9 cellular contexts compared by ENCODE assay signal in genomic region chr10:89342219-89342966, GRCh38. TPM values are rescaled to one million over a fixed set of nuclear protein-coding genes. Genes with fewer than 3 reads are reported as not detected.
A peak's percentile ranks its signal among the peaks of the same experiment; 100 is the strongest.
DNase-seq lines count a peak whose midpoint lies in the region; ATAC-seq, FAIRE-seq and TF ChIP-seq lines count a peak whose summit lies in the region.
"Had no signal": no experiment of that assay in that cellular context is flagged by ENCODE, and none has a peak within 500 bp of the region (broad histone marks: within the 10 kb centered on the region; RNA-seq: fewer than 3 reads in every experiment).

No MANE protein-coding gene starts in this region.

- 74% methylated on average over 3 of the region's 3 CpGs for WGBS in HepG2 (ENCODE audit: low lambda C conversion rate)

- H3K36me3 ChIP-seq in HepG2 (replicated peaks in 1 of 2; ENCODE audit: control insufficient read depth in 1 of 2, insufficient read depth in 2 of 2, low read length in 2 of 2): 0 out of 5 replicates have a peak, but pooled peaks cover 0 to 3% of the 10 kb centered on the region in 2 experiments

- TF ChIP-seq CTCF in HepG2 (CRISPR knock-in tag; IDR thresholded peaks at IDR 0.05) (no peak), type B pancreatic cell (conservative IDR thresholded peaks at IDR 0.05) (no peak), omental fat pad (IDR thresholded peaks at IDR 0.05) (no peak)

- POLR2A ChIA-PET in HepG2 (lab: Yijun Ruan, JAX): interaction anchor here (1.1 kb wide), 1 partner anchor 15 kb away, joined by 7 read pairs; the partner anchor contains the start of gene IFIT3

- no peaks in the 10 kb centered on the region for H3K9me3 Mint-ChIP-seq in type B pancreatic cell
- no peaks in the 10 kb centered on the region for H3K9me3 Mint-ChIP-seq in activated naive CD4-positive, alpha-beta T cell treated with anti-CD3 and anti-CD28 coated beads, Interleukin-2, amount 10 ng/mL, durations not matched to agents 7 days and 5 days

- no peak overlapping the region for H3K4me3 Mint-ChIP-seq in type B pancreatic cell
- H3K4me3 Mint-ChIP-seq in activated naive CD4-positive, alpha-beta T cell treated with anti-CD3 and anti-CD28 coated beads, Interleukin-2, amount 10 ng/mL, durations not matched to agents 7 days and 5 days: no peak overlapping the region

- DNase-seq in NCI-H1436 treated with DMSO at 0.1 percent for 48 hours (lab: John Stamatoyannopoulos, UW): peak; percentile 50
- DNase-seq in caudate nucleus (lab: John Stamatoyannopoulos, UW): peak in 57 of 61 donors; percentile 19 to 97 (median 75)
- DNase-seq in HepG2 (ENCODE audit: low spot score): no peak
- DNase-seq in type B pancreatic cell (ENCODE audit: extremely low spot score, unreplicated experiment): no peak
- DNase-seq in activated naive CD4-positive, alpha-beta T cell treated with anti-CD3 and anti-CD28 coated beads, Interleukin-2, amount 10 ng/mL, durations not matched to agents 7 days and 5 days: no peak
- DNase-seq in cortex of kidney (lab: John Stamatoyannopoulos, UW): no peak
- no peak for DNase-seq in omental fat pad (ENCODE audit: low spot score)
- DNase-seq: pancreas had no signal

- no peak for TF ChIP-seq POLR2A in HepG2 (IDR thresholded peaks at IDR 0.05; ENCODE audit: insufficient read depth in 1 of 2, low read depth in 2 of 2, low read length in 2 of 2)

- H3K9me3 ChIP-seq in HepG2 (ENCODE audit: low read length): no peaks in the 10 kb centered on the region
- H3K9me3 ChIP-seq: ascending aorta, pancreas had no signal

- H3K4me2 ChIP-seq in HepG2 (ENCODE audit: low read depth, low read length): no peak overlapping the region

- no peaks in the 10 kb centered on the region for H3K27me3 Mint-ChIP-seq in type B pancreatic cell
- peaks cover 46% of the 10 kb centered on the region for H3K27me3 Mint-ChIP-seq in activated naive CD4-positive, alpha-beta T cell treated with anti-CD3 and anti-CD28 coated beads, Interleukin-2, amount 10 ng/mL, durations not matched to agents 7 days and 5 days

- H4K20me1 ChIP-seq in HepG2 (ENCODE audit: insufficient read depth, low read length): no peaks in the 10 kb centered on the region

- no peak for TF ChIP-seq RAD21 in HepG2 (CRISPR knock-in tag; IDR thresholded peaks at IDR 0.05)

- CTCF ChIA-PET in HepG2 (lab: Yijun Ruan, JAX; ENCODE audit: low intra/inter-chr PET ratio, low total read pairs): no interaction called here
- CTCF ChIA-PET in activated naive CD4-positive, alpha-beta T cell treated with anti-CD3 and anti-CD28 coated beads, Interleukin-2, amount 10 ng/mL, durations not matched to agents 7 days and 5 days (lab: Charles Lee): interaction anchor here (1.7 kb wide), 1 partner anchor 27 kb away, joined by 7 read pairs; no protein-coding TSS in a partner anchor

- H3K9ac ChIP-seq in HepG2 (ENCODE audit: insufficient read depth, low read depth, low read length): no peak overlapping the region

- no peak overlapping the region for H3K4me3 ChIP-seq in HepG2 (replicated peaks in 1 of 3; ENCODE audit: insufficient read depth in 1 of 3, low read depth in 2 of 3, low read length in 3 of 3)
- H3K4me3 ChIP-seq: ascending aorta, pancreas had no signal

- no peak for ATAC-seq in HepG2
- ATAC-seq in omental fat pad (ENCODE audit: low FRiP score): no peak

- intact Hi-C loops in HepG2 (cut with micrococcal nuclease; ENCODE audit: unreplicated experiment): no loop called here

- in situ Hi-C loops in HepG2 (cut with HindIII; ENCODE audit: extremely low pct_ligation_motif_present, low pct_unique_long_range_greater_than_20kb): no loop called here

- peak overlapping the region; percentile 85 for H3K27ac ChIP-seq in caudate nucleus (ENCODE audit: low read depth, low read length)
- no peak overlapping the region for H3K27ac ChIP-seq in HepG2 (ENCODE audit: extremely low read length, insufficient read depth, low read length)
- H3K27ac ChIP-seq: pancreas had no signal

- H3K36me3 Mint-ChIP-seq in type B pancreatic cell: peaks cover 7% of the 10 kb centered on the region
- H3K36me3 Mint-ChIP-seq in activated naive CD4-positive, alpha-beta T cell treated with anti-CD3 and anti-CD28 coated beads, Interleukin-2, amount 10 ng/mL, durations not matched to agents 7 days and 5 days: peaks cover 13% of the 10 kb centered on the region

- peak overlapping the region; percentile 23 for H3K27ac Mint-ChIP-seq in type B pancreatic cell
- H3K27ac Mint-ChIP-seq in activated naive CD4-positive, alpha-beta T cell treated with anti-CD3 and anti-CD28 coated beads, Interleukin-2, amount 10 ng/mL, durations not matched to agents 7 days and 5 days: no peak overlapping the region

- no peaks in the 10 kb centered on the region for H3K27me3 ChIP-seq in HepG2 (ENCODE audit: control insufficient read depth in 1 of 2, insufficient read depth in 2 of 2, low read length in 2 of 2)
- H3K27me3 ChIP-seq: ascending aorta, pancreas had no signal

- no peak for FAIRE-seq in HepG2 (lab: Jason Lieb, UNC)
- FAIRE-seq: pancreas had no signal

- peaks cover 20% of the 10 kb centered on the region for H3K4me1 Mint-ChIP-seq in type B pancreatic cell (ENCODE audit: unreplicated experiment)
- peaks cover 5% of the 10 kb centered on the region for H3K4me1 Mint-ChIP-seq in activated naive CD4-positive, alpha-beta T cell treated with anti-CD3 and anti-CD28 coated beads, Interleukin-2, amount 10 ng/mL, durations not matched to agents 7 days and 5 days

- peaks cover 19% of the 10 kb centered on the region for H3K4me1 ChIP-seq in HepG2 (ENCODE audit: insufficient read depth, low read length)
- H3K4me1 ChIP-seq: ascending aorta, pancreas had no signal

- BruUV-seq in HepG2 (replicated peaks; lab: Mats Ljungman, UMichigan): no TSS peak

- H3K79me2 ChIP-seq in HepG2 (ENCODE audit: insufficient read depth, low read length): no peaks in the 10 kb centered on the region

- H2AFZ ChIP-seq in HepG2 (ENCODE audit: low read length): no peak overlapping the region

- no peak for TF ChIP-seq EP300 in HepG2 (IDR thresholded peaks at IDR 0.05; ENCODE audit: low read depth in 2 of 2, low read length in 2 of 2)
- no peak for TF ChIP-seq EP300 in HepG2 (CRISPR knock-in tag; IDR thresholded peaks at IDR 0.05; ENCODE audit: borderline replicate concordance)

RNA-seq across cellular contexts. Expression of gene IFIT3, which starts 14.6 kb away (rescaled TPM):
- 3.1 and 4.3 TPM in 2 replicates for total RNA-seq in HepG2 (2016; rRNA removed; fragmentation: Illumina TruSeq; extraction: Trizol)
- total RNA-seq in HepG2 (2016; cell fraction: cytosol; rRNA removed; fragmentation: Illumina TruSeq; extraction: Trizol; ENCODE audit: low read depth): 0.71 TPM in 2 replicates
- 3.0 and 4.6 TPM in 2 replicates for total RNA-seq in HepG2 (2016; cell fraction: insoluble cytoplasmic fraction; rRNA removed; fragmentation: Illumina TruSeq; extraction: Trizol)
- total RNA-seq in HepG2 (2016; cell fraction: membrane; rRNA removed; fragmentation: Illumina TruSeq; extraction: Trizol): 1.6 and 1.7 TPM in 2 replicates
- total RNA-seq in HepG2 (2016; cell fraction: nucleus; rRNA removed; fragmentation: Illumina TruSeq; extraction: Trizol): 1.6 TPM in 2 replicates
- polyA plus RNA-seq in HepG2 (2011; rRNA removed): 0.48 and 0.56 TPM in 2 replicates
- polyA plus RNA-seq in HepG2 (2011; cell fraction: cytosol; rRNA removed): 0.40 and 0.67 TPM in 2 replicates
- 0.07 and 0.08 TPM in 2 replicates for polyA plus RNA-seq in HepG2 (2011; cell fraction: nucleus; rRNA removed)
- polyA plus RNA-seq in HepG2 (2012): 1.1 and 1.5 TPM in 2 replicates
- 0.34 and 0.44 TPM in 2 replicates for polyA plus RNA-seq in HepG2 (2016; cell fraction: cytosol; fragmentation: Illumina TruSeq; extraction: Trizol; ENCODE audit: low read depth)
- 2.9 and 3.4 TPM in 2 replicates for polyA plus RNA-seq in HepG2 (2016; cell fraction: insoluble cytoplasmic fraction; fragmentation: Illumina TruSeq; extraction: Trizol; ENCODE audit: low read depth)
- 0.82 and 0.90 TPM in 2 replicates for polyA plus RNA-seq in HepG2 (2016; cell fraction: membrane; fragmentation: Illumina TruSeq; extraction: Trizol; ENCODE audit: low read depth)
- polyA plus RNA-seq in HepG2 (2016; cell fraction: nucleus; fragmentation: Illumina TruSeq; extraction: Trizol; ENCODE audit: insufficient read depth, low read depth): 1.1 and 1.6 TPM in 2 replicates
- polyA minus RNA-seq in HepG2 (2011; rRNA and poly(A)+ RNA removed; ENCODE audit: low replicate concordance): 0.16 and 2.1 TPM in 2 replicates
- 0.88 and 0.99 TPM in 2 replicates for polyA minus RNA-seq in HepG2 (2011; cell fraction: cytosol; rRNA and poly(A)+ RNA removed)
- 0.26 and 0.99 TPM in 2 replicates for polyA minus RNA-seq in HepG2 (2011; cell fraction: nucleus; rRNA and poly(A)+ RNA removed)
- 4.9 and 9.4 TPM in 2 replicates for total RNA-seq in type B pancreatic cell (ENCODE audit: low replicate concordance)
- total RNA-seq in omental fat pad: 10 to 100 TPM in 3 of 4 donors, 1 to 10 TPM in 1; 9.2 to 58.5 (median 17.2) TPM

RNA-seq across cellular contexts. Expression of gene IFIT1B, which starts 35.5 kb away (rescaled TPM):
- total RNA-seq in HepG2 (2016; rRNA removed; fragmentation: Illumina TruSeq; extraction: Trizol) (not detected in 2 replicates), type B pancreatic cell (ENCODE audit: low replicate concordance) (not detected in 2 replicates), omental fat pad (not detected)
- not detected in 2 replicates for total RNA-seq in HepG2 (2016; cell fraction: cytosol; rRNA removed; fragmentation: Illumina TruSeq; extraction: Trizol; ENCODE audit: low read depth)
- total RNA-seq in HepG2 (2016; cell fraction: insoluble cytoplasmic fraction; rRNA removed; fragmentation: Illumina TruSeq; extraction: Trizol): not detected in 2 replicates
- not detected in 2 replicates for total RNA-seq in HepG2 (2016; cell fraction: membrane; rRNA removed; fragmentation: Illumina TruSeq; extraction: Trizol)
- not detected in 2 replicates for total RNA-seq in HepG2 (2016; cell fraction: nucleus; rRNA removed; fragmentation: Illumina TruSeq; extraction: Trizol)
- not detected in 2 replicates for polyA plus RNA-seq in HepG2 (2011; rRNA removed)
- not detected in 2 replicates for polyA plus RNA-seq in HepG2 (2011; cell fraction: cytosol; rRNA removed)
- not detected in 2 replicates for polyA plus RNA-seq in HepG2 (2011; cell fraction: nucleus; rRNA removed)
- polyA plus RNA-seq in HepG2 (2012): not detected in 2 replicates
- polyA plus RNA-seq in HepG2 (2016; cell fraction: cytosol; fragmentation: Illumina TruSeq; extraction: Trizol; ENCODE audit: low read depth): not detected in 2 replicates
- not detected in 2 replicates for polyA plus RNA-seq in HepG2 (2016; cell fraction: insoluble cytoplasmic fraction; fragmentation: Illumina TruSeq; extraction: Trizol; ENCODE audit: low read depth)
- not detected in 2 replicates for polyA plus RNA-seq in HepG2 (2016; cell fraction: membrane; fragmentation: Illumina TruSeq; extraction: Trizol; ENCODE audit: low read depth)
- polyA plus RNA-seq in HepG2 (2016; cell fraction: nucleus; fragmentation: Illumina TruSeq; extraction: Trizol; ENCODE audit: insufficient read depth, low read depth): not detected in 2 replicates
- polyA minus RNA-seq in HepG2 (2011; rRNA and poly(A)+ RNA removed; ENCODE audit: low replicate concordance): not detected in 2 replicates
- polyA minus RNA-seq in HepG2 (2011; cell fraction: cytosol; rRNA and poly(A)+ RNA removed): not detected in 2 replicates
- not detected in 2 replicates for polyA minus RNA-seq in HepG2 (2011; cell fraction: nucleus; rRNA and poly(A)+ RNA removed)
- total RNA-seq: ascending aorta, pancreas had no signal

RNA-seq across cellular contexts. Expression of gene IFIT2, which starts 40.5 kb away (rescaled TPM):
- total RNA-seq in HepG2 (2016; rRNA removed; fragmentation: Illumina TruSeq; extraction: Trizol): 0.15 and 0.27 TPM in 2 replicates
- total RNA-seq in HepG2 (2016; cell fraction: cytosol; rRNA removed; fragmentation: Illumina TruSeq; extraction: Trizol; ENCODE audit: low read depth): 0.10 TPM in 1 of 2 replicates, not detected in the other
- 0.22 and 0.31 TPM in 2 replicates for total RNA-seq in HepG2 (2016; cell fraction: insoluble cytoplasmic fraction; rRNA removed; fragmentation: Illumina TruSeq; extraction: Trizol)
- 0.07 and 0.12 TPM in 2 replicates for total RNA-seq in HepG2 (2016; cell fraction: membrane; rRNA removed; fragmentation: Illumina TruSeq; extraction: Trizol)
- total RNA-seq in HepG2 (2016; cell fraction: nucleus; rRNA removed; fragmentation: Illumina TruSeq; extraction: Trizol): not detected in 2 replicates
- polyA plus RNA-seq in HepG2 (2011; rRNA removed): 0.04 and 0.07 TPM in 2 replicates
- polyA plus RNA-seq in HepG2 (2011; cell fraction: cytosol; rRNA removed): 0.04 TPM in 2 replicates
- polyA plus RNA-seq in HepG2 (2011; cell fraction: nucleus; rRNA removed): 0.03 TPM in 1 of 2 replicates, not detected in the other
- polyA plus RNA-seq in HepG2 (2012): 0.08 and 0.11 TPM in 2 replicates
- polyA plus RNA-seq in HepG2 (2016; cell fraction: cytosol; fragmentation: Illumina TruSeq; extraction: Trizol; ENCODE audit: low read depth): 0.06 TPM in 1 of 2 replicates, not detected in the other
- 0.12 and 0.26 TPM in 2 replicates for polyA plus RNA-seq in HepG2 (2016; cell fraction: insoluble cytoplasmic fraction; fragmentation: Illumina TruSeq; extraction: Trizol; ENCODE audit: low read depth)
- 0.07 TPM in 1 of 2 replicates, not detected in the other for polyA plus RNA-seq in HepG2 (2016; cell fraction: membrane; fragmentation: Illumina TruSeq; extraction: Trizol; ENCODE audit: low read depth)
- 0.40 TPM in 1 of 2 replicates, not detected in the other for polyA plus RNA-seq in HepG2 (2016; cell fraction: nucleus; fragmentation: Illumina TruSeq; extraction: Trizol; ENCODE audit: insufficient read depth, low read depth)
- polyA minus RNA-seq in HepG2 (2011; rRNA and poly(A)+ RNA removed; ENCODE audit: low replicate concordance): 1.7 TPM in 1 of 2 replicates, not detected in the other
- polyA minus RNA-seq in HepG2 (2011; cell fraction: cytosol; rRNA and poly(A)+ RNA removed): not detected in 2 replicates
- polyA minus RNA-seq in HepG2 (2011; cell fraction: nucleus; rRNA and poly(A)+ RNA removed): 0.12 TPM in 1 of 2 replicates, not detected in the other
- total RNA-seq in type B pancreatic cell (ENCODE audit: low replicate concordance): 1.3 and 1.4 TPM in 2 replicates
- total RNA-seq in omental fat pad: 10 to 100 TPM in 1 of 4 donors, 1 to 10 TPM in 3; 2.3 to 17.0 (median 3.4) TPM

RNA-seq across cellular contexts. Expression of gene IFIT1, which starts 50.0 kb away (rescaled TPM):
- total RNA-seq in HepG2 (2016; rRNA removed; fragmentation: Illumina TruSeq; extraction: Trizol) (5.5 and 7.5 TPM in 2 replicates), type B pancreatic cell (ENCODE audit: low replicate concordance) (4.4 and 6.0 TPM in 2 replicates), omental fat pad (10 to 100 TPM in 2 of 4 donors, 1 to 10 TPM in 2; 8.1 to 30.9 (median 11.6) TPM)
- 1.0 and 1.2 TPM in 2 replicates for total RNA-seq in HepG2 (2016; cell fraction: cytosol; rRNA removed; fragmentation: Illumina TruSeq; extraction: Trizol; ENCODE audit: low read depth)
- 5.3 and 6.9 TPM in 2 replicates for total RNA-seq in HepG2 (2016; cell fraction: insoluble cytoplasmic fraction; rRNA removed; fragmentation: Illumina TruSeq; extraction: Trizol)
- total RNA-seq in HepG2 (2016; cell fraction: membrane; rRNA removed; fragmentation: Illumina TruSeq; extraction: Trizol): 1.8 and 2.7 TPM in 2 replicates
- total RNA-seq in HepG2 (2016; cell fraction: nucleus; rRNA removed; fragmentation: Illumina TruSeq; extraction: Trizol): 1.7 and 2.9 TPM in 2 replicates
- polyA plus RNA-seq in HepG2 (2011; rRNA removed): 1.2 and 1.5 TPM in 2 replicates
- 0.64 and 1.2 TPM in 2 replicates for polyA plus RNA-seq in HepG2 (2011; cell fraction: cytosol; rRNA removed)
- 0.21 and 0.61 TPM in 2 replicates for polyA plus RNA-seq in HepG2 (2011; cell fraction: nucleus; rRNA removed)
- polyA plus RNA-seq in HepG2 (2012): 1.6 and 3.8 TPM in 2 replicates
- 0.47 and 0.49 TPM in 2 replicates for polyA plus RNA-seq in HepG2 (2016; cell fraction: cytosol; fragmentation: Illumina TruSeq; extraction: Trizol; ENCODE audit: low read depth)
- polyA plus RNA-seq in HepG2 (2016; cell fraction: insoluble cytoplasmic fraction; fragmentation: Illumina TruSeq; extraction: Trizol; ENCODE audit: low read depth): 6.6 and 7.5 TPM in 2 replicates
- polyA plus RNA-seq in HepG2 (2016; cell fraction: membrane; fragmentation: Illumina TruSeq; extraction: Trizol; ENCODE audit: low read depth): 0.80 and 0.81 TPM in 2 replicates
- polyA plus RNA-seq in HepG2 (2016; cell fraction: nucleus; fragmentation: Illumina TruSeq; extraction: Trizol; ENCODE audit: insufficient read depth, low read depth): 2.6 and 2.9 TPM in 2 replicates
- polyA minus RNA-seq in HepG2 (2011; rRNA and poly(A)+ RNA removed; ENCODE audit: low replicate concordance): 0.12 and 1.4 TPM in 2 replicates
- polyA minus RNA-seq in HepG2 (2011; cell fraction: cytosol; rRNA and poly(A)+ RNA removed): 0.79 and 1.1 TPM in 2 replicates
- 0.64 and 1.4 TPM in 2 replicates for polyA minus RNA-seq in HepG2 (2011; cell fraction: nucleus; rRNA and poly(A)+ RNA removed)

Comparison
In these comparisons a context has a peak if more than half of its experiments do, and no peak if none do; other contexts are left out.
1. DNase-seq: peak in NCI-H1436 treated with DMSO at 0.1 percent for 48 hours (single experiment) and caudate nucleus (57 of 61); none in HepG2 (single experiment), type B pancreatic cell (single experiment), activated naive CD4-positive, alpha-beta T cell treated with anti-CD3 and anti-CD28 coated beads, Interleukin-2, amount 10 ng/mL, durations not matched to agents 7 days and 5 days (single experiment), cortex of kidney (single experiment) and omental fat pad (single experiment).